8 cellular contexts compared by ENCODE assay signal in the genomic region with DNA sequence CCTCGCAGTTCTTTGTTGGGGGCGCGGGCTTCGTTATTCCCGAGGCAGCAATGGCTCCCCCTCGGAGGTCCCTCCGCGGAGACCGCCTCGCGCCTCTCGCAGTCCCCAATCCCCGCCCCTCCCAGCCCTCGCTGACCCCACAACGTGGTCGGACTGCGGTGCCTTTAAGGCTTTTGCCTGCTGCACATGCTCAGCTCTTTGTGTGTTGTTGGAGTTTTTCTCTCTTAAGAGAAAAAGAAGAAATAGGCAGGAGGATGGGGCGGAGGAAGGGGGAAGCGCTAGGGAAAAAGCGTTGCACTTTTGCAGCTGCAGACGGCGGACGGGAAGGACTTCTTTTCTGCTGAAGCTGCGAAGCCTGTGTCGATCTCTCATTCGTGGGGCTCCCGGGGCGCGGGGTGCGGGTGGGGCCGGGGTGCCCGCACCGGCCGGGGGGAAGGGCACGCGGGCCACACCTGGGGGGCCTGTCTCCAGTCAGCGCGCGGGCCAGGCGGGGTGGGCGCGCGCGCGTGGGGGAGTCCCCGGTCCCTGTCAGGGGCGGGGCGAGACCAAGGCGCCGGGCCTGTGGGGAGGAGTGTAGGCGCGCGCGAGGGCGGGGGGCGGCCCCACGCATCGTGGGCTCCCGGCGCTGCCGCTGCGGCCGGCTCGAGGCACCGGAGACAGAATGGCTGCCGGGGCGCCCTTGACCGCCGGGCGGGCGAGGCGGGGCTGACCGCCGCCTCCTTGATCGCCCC. TPM values are rescaled to one million over a fixed set of nuclear protein-coding genes. Genes with fewer than 3 reads are reported as not detected.
DNase-seq lines count a peak whose midpoint lies in the region; ATAC-seq and FAIRE-seq lines count a peak whose summit lies in the region.

No MANE protein-coding gene starts in this region.

- no peak for FAIRE-seq in frontal cortex (lab: Jason Lieb, UNC)

- H3K9me3 Mint-ChIP-seq in activated CD4-positive, alpha-beta T cell treated with anti-CD3 and anti-CD28 coated beads for 36 hours (ENCODE audit: low read depth), result no peaks in the 10 kb centered on the region
- no peaks in the 10 kb centered on the region for H3K9me3 Mint-ChIP-seq in activated T-helper 17 cell treated with anti-CD3 and anti-CD28 coated beads, Interleukin-2, amount 50 U/mL, for 72 hours

- intact Hi-C loops in activated CD4-positive, alpha-beta T cell treated with anti-CD3 and anti-CD28 coated beads for 36 hours (cut with DNase I, micrococcal nuclease), result loop anchor here in 1 of 2 experiments (1.0 to 5.0 kb wide), 2 partner anchors 155 to 215 kb away; partner anchors contain the start of gene TRUB1

- H3K27ac Mint-ChIP-seq in activated CD4-positive, alpha-beta T cell treated with anti-CD3 and anti-CD28 coated beads for 36 hours, result peak overlapping the region; percentile 19
- no peak overlapping the region for H3K27ac Mint-ChIP-seq in activated T-helper 17 cell treated with anti-CD3 and anti-CD28 coated beads, Interleukin-2, amount 50 U/mL, for 72 hours

- CTCF ChIA-PET in activated CD4-positive, alpha-beta T cell treated with anti-CD3 and anti-CD28 coated beads for 36 hours (lab: Charles Lee), result interaction anchor here (0.7 kb wide), 1 partner anchor 216 kb away, joined by 3 read pairs; no protein-coding TSS in a partner anchor

- H3K27me3 Mint-ChIP-seq in activated CD4-positive, alpha-beta T cell treated with anti-CD3 and anti-CD28 coated beads for 36 hours, result peaks cover 37% of the 10 kb centered on the region
- peaks cover 55% of the 10 kb centered on the region for H3K27me3 Mint-ChIP-seq in activated T-helper 17 cell treated with anti-CD3 and anti-CD28 coated beads, Interleukin-2, amount 50 U/mL, for 72 hours

- no peaks in the 10 kb centered on the region for H3K36me3 Mint-ChIP-seq in activated CD4-positive, alpha-beta T cell treated with anti-CD3 and anti-CD28 coated beads for 36 hours (ENCODE audit: low read depth)
- no peaks in the 10 kb centered on the region for H3K36me3 Mint-ChIP-seq in activated T-helper 17 cell treated with anti-CD3 and anti-CD28 coated beads, Interleukin-2, amount 50 U/mL, for 72 hours (ENCODE audit: low read depth)

- H3K4me1 Mint-ChIP-seq in activated CD4-positive, alpha-beta T cell treated with anti-CD3 and anti-CD28 coated beads for 36 hours, result peaks cover 10% of the 10 kb centered on the region
- no peaks in the 10 kb centered on the region for H3K4me1 Mint-ChIP-seq in activated T-helper 17 cell treated with anti-CD3 and anti-CD28 coated beads, Interleukin-2, amount 50 U/mL, for 72 hours

- peak; percentile 43 for DNase-seq in activated CD4-positive, alpha-beta T cell treated with anti-CD3 and anti-CD28 coated beads for 36 hours
- no peak for DNase-seq in activated CD4-positive, alpha-beta T cell treated with anti-CD3 and anti-CD28 coated beads for 1 hour
- DNase-seq in NCI-H1105 (lab: John Stamatoyannopoulos, UW) (peak; percentile 41), frontal cortex (ENCODE audit: low spot score in 2 of 2) (peak; percentile 58 to 65), occipital lobe (lab: John Stamatoyannopoulos, UW) (peak; percentile 59), NCI-H2196 (lab: John Stamatoyannopoulos, UW; ENCODE audit: unreplicated experiment) (no peak)

- POLR2A ChIA-PET in activated CD4-positive, alpha-beta T cell treated with anti-CD3 and anti-CD28 coated beads for 36 hours (lab: Charles Lee), result no interaction called here

- H3K4me3 Mint-ChIP-seq in activated CD4-positive, alpha-beta T cell treated with anti-CD3 and anti-CD28 coated beads for 36 hours, result peak overlapping the region; percentile 61
- peak overlapping the region; percentile 70 for H3K4me3 Mint-ChIP-seq in activated T-helper 17 cell treated with anti-CD3 and anti-CD28 coated beads, Interleukin-2, amount 50 U/mL, for 72 hours

- ATAC-seq in activated CD4-positive, alpha-beta T cell treated with anti-CD3 and anti-CD28 coated beads for 36 hours, result peak; percentile 70
- ATAC-seq in HG02610 (IDR thresholded peaks at IDR 0.05; ENCODE audit: unreplicated experiment), result peak; percentile 84
- peak; percentile 72 for ATAC-seq in activated T-helper 17 cell treated with anti-CD3 and anti-CD28 coated beads, Interleukin-2, amount 50 U/mL, for 72 hours (replicated peaks)

RNA-seq across cellular contexts. Expression of gene ATRNL1, which starts 0.4 kb away (rescaled TPM):
- under 1 TPM in 1 of 2 experiments, not detected in 1; 0.21 TPM for total RNA-seq in activated CD4-positive, alpha-beta T cell treated with anti-CD3 and anti-CD28 coated beads for 36 hours
- total RNA-seq in activated T-helper 17 cell treated with anti-CD3 and anti-CD28 coated beads, Interleukin-2, amount 50 U/mL, for 72 hours, result 1 to 10 TPM in 1 of 2 donors, under 1 TPM in 1; 0.63 to 1.5 TPM
- total RNA-seq in frontal cortex (909 TPM), occipital lobe (856 TPM)

Comparison
In these comparisons a context has a peak if more than half of its experiments do, and no peak if none do; other contexts are left out.
1. DNase-seq: peak in activated CD4-positive, alpha-beta T cell treated with anti-CD3 and anti-CD28 coated beads for 36 hours (single experiment), NCI-H1105 (single experiment), frontal cortex (2 of 2) and occipital lobe (single experiment); none in activated CD4-positive, alpha-beta T cell treated with anti-CD3 and anti-CD28 coated beads for 1 hour (single experiment) and NCI-H2196 (single experiment).
2. RNA of gene ATRNL1, which starts 0.4 kb away (total RNA-seq): 909 TPM in frontal cortex (single experiment) and 856 TPM in occipital lobe (single experiment); 0.63 to 1.5 TPM in activated T-helper 17 cell treated with anti-CD3 and anti-CD28 coated beads, Interleukin-2, amount 50 U/mL, for 72 hours and 0.21 TPM in activated CD4-positive, alpha-beta T cell treated with anti-CD3 and anti-CD28 coated beads for 36 hours; every median in the first group is over 100 times any median in the second.
3. Peak in every context shown above with its lines, with median percentiles within 50 percentile points of each other: ATAC-seq.